Comparison of ENCODE assay signal across 8 cellular contexts in genomic region chr3:49411968-49412631, GRCh38. TPM values are rescaled to one million over a fixed set of nuclear protein-coding genes. Genes with fewer than 3 reads are reported as not detected.
DNase-seq lines count a peak whose midpoint lies in the region; ATAC-seq, FAIRE-seq and TF ChIP-seq lines count a peak whose summit lies in the region.

TSS of gene RHOA (minus strand) at chr3:49411976. CDS start at chr3:49375589, 36,387 bp downstream.
TSS of gene TCTA (plus strand) at chr3:49412423. CDS start at chr3:49412427, 4 bp downstream.

- peak within 1 kb of the TSS; percentile 81 to 93 (median 90) for H3K4me3 ChIP-seq in HepG2 (replicated peaks in 1 of 3; ENCODE audit: insufficient read depth in 1 of 3, low read depth in 2 of 3, low read length in 3 of 3)

- TF ChIP-seq EP300 in HepG2 (IDR thresholded peaks at IDR 0.05; ENCODE audit: low read depth in 2 of 2, low read length in 2 of 2) (no peak; a peak in 1 of 4 replicates), HepG2 (CRISPR knock-in tag; IDR thresholded peaks at IDR 0.05; ENCODE audit: borderline replicate concordance) (peak; percentile 34; the same call in 1 of the 2 replicates)

- peak; percentile 30; the same call in 1 of the 2 replicates for TF ChIP-seq RAD21 in HepG2 (CRISPR knock-in tag; IDR thresholded peaks at IDR 0.05)

- H2AFZ ChIP-seq in HepG2 (ENCODE audit: low read length), result no peak within 1 kb of the TSS

- H3K4me1 Mint-ChIP-seq in CD14-positive monocyte, result peaks cover 69% of the 10 kb centered on the region

- no peaks in the 10 kb centered on the region for H3K9me3 ChIP-seq in HepG2 (ENCODE audit: low read length)

- intact Hi-C loops in CD14-positive monocyte (cut with micrococcal nuclease) (loop anchor here (2.0 to 10.0 kb wide), 5 partner anchors 17 to 75 kb away; partner anchors contain the start of genes GPX1 (in 1 of the 2) and NICN1 (in 1 of the 2)), HepG2 (cut with micrococcal nuclease; ENCODE audit: unreplicated experiment) (loop anchor here (1.0 to 5.0 kb wide), 4 partner anchors 37 to 320 kb away; partner anchors contain the start of genes GPX1, QRICH1 and USP4)

- no peaks in the 10 kb centered on the region; a peak in 1 of 5 replicates for H3K27me3 ChIP-seq in HepG2 (ENCODE audit: control insufficient read depth in 1 of 2, insufficient read depth in 2 of 2, low read length in 2 of 2)

- H3K4me3 Mint-ChIP-seq in CD14-positive monocyte, result peak within 1 kb of the TSS; percentile 87 to 93

- TSS peak; percentile 76 for BruUV-seq in HepG2 (replicated peaks; lab: Mats Ljungman, UMichigan)

- peak within 1 kb of the TSS; percentile 91 for H3K27ac ChIP-seq in HepG2 (ENCODE audit: extremely low read length, insufficient read depth, low read length)

- CTCF ChIA-PET in HepG2 (lab: Yijun Ruan, JAX; ENCODE audit: low intra/inter-chr PET ratio, low total read pairs), result no interaction called here

- peak within 1 kb of the TSS; percentile 91 to 96 (median 95) for H3K27ac Mint-ChIP-seq in CD14-positive monocyte

- peaks cover 12 to 23% of the 10 kb centered on the region in 2 donors for H3K36me3 Mint-ChIP-seq in CD14-positive monocyte

- peaks cover 32% of the 10 kb centered on the region for H4K20me1 ChIP-seq in HepG2 (ENCODE audit: insufficient read depth, low read length)

- in situ Hi-C loops in HepG2 (cut with HindIII; ENCODE audit: extremely low pct_ligation_motif_present, low pct_unique_long_range_greater_than_20kb), result no loop called here

- WGBS in HepG2 (ENCODE audit: low lambda C conversion rate), result 0% methylated on average over 3 of the region's 62 CpGs

- H3K4me2 ChIP-seq in HepG2 (ENCODE audit: low read depth, low read length), result peak within 1 kb of the TSS; percentile 98

- H3K9ac ChIP-seq in HepG2 (ENCODE audit: insufficient read depth, low read depth, low read length), result peak within 1 kb of the TSS; percentile 98

- peak; percentile 100 for DNase-seq in CD14-positive monocyte (ENCODE audit: low spot score)
- DNase-seq in NCI-H82 (lab: John Stamatoyannopoulos, UW), result peak; percentile 100
- peak; percentile 98 to 99 for DNase-seq in activated CD4-positive, alpha-beta T cell treated with anti-CD3 and anti-CD28 coated beads, Interleukin-2, amount 50 U/mL, for 48 hours
- DNase-seq in dermis microvascular lymphatic vessel endothelial cell (ENCODE audit: low read depth in 2 of 2), result peak; percentile 100
- DNase-seq in HepG2 (ENCODE audit: low spot score), result peak; percentile 99
- peak; percentile 99 for DNase-seq in stimulated activated CD4-positive, alpha-beta T cell treated with anti-CD3 and anti-CD28 coated beads, Interleukin-4, amount 100 ng/mL, for 1 hour

- H3K27me3 Mint-ChIP-seq in CD14-positive monocyte (ENCODE audit: low read depth in 3 of 3), result no peaks in the 10 kb centered on the region

- TF ChIP-seq POLR2A in HepG2 (IDR thresholded peaks at IDR 0.05; ENCODE audit: insufficient read depth in 1 of 2, low read depth in 2 of 2, low read length in 2 of 2), result peak; percentile 96 to 99

- ATAC-seq in GM19397 (IDR thresholded peaks at IDR 0.05; ENCODE audit: unreplicated experiment) (peak; percentile 80), HG03571 (IDR thresholded peaks at IDR 0.05; ENCODE audit: unreplicated experiment) (peak; percentile 62), HepG2 (peak; percentile 90)

- H3K79me2 ChIP-seq in HepG2 (ENCODE audit: insufficient read depth, low read length), result peaks cover 59% of the 10 kb centered on the region

- peaks cover 0 to 2% (median 0%) of the 10 kb centered on the region in 7 donors for H3K9me3 Mint-ChIP-seq in CD14-positive monocyte

- POLR2A ChIA-PET in HepG2 (lab: Yijun Ruan, JAX), result interaction anchor here (0.6 to 2.9 kb wide), 24 partner anchors 8 to 515 kb away, joined by 3 to 48 read pairs (median 4); partner anchors contain the start of genes AMT, BSN, DAG1 and GPX1

- H3K36me3 ChIP-seq in HepG2 (replicated peaks in 1 of 2; ENCODE audit: control insufficient read depth in 1 of 2, insufficient read depth in 2 of 2, low read length in 2 of 2), result peaks cover 0 to 6% of the 10 kb centered on the region in 2 experiments; a peak in 2 of 5 replicates

- TF ChIP-seq CTCF in CD14-positive monocyte (IDR thresholded peaks at IDR 0.05) (no peak), HepG2 (CRISPR knock-in tag; IDR thresholded peaks at IDR 0.05) (peak; percentile 32; the same call in 1 of the 2 replicates)

- peaks cover 47% of the 10 kb centered on the region for H3K4me1 ChIP-seq in HepG2 (ENCODE audit: insufficient read depth, low read length)

- FAIRE-seq in HepG2 (lab: Jason Lieb, UNC), result peak; percentile 90

TF ChIP-seq in HepG2, 621 proteins besides CTCF, POLR2A, EP300 and RAD21 (continues in another document):
- TF ChIP-seq TFAP4 (IDR thresholded peaks at IDR 0.05; ENCODE audit: borderline replicate concordance, low read depth) (no peak), FOSL1 (CRISPR knock-in tag; IDR thresholded peaks at IDR 0.05; ENCODE audit: borderline replicate concordance) (no peak), ZNF619 (CRISPR knock-in tag; IDR thresholded peaks at IDR 0.05) (peak; percentile 41; the same call in 1 of the 2 replicates), ISL2 (CRISPR knock-in tag; IDR thresholded peaks at IDR 0.05) (peak; percentile 31; the same call in 1 of the 2 replicates), NFATC3 (CRISPR knock-in tag; IDR thresholded peaks at IDR 0.05) (peak; percentile 69; the same call in 1 of the 2 replicates)

RNA-seq across cellular contexts. Expression of gene RHOA, which starts in this region (rescaled TPM):
- 1,000 to 10,000 TPM; 1,179 to 1,306 TPM for polyA plus RNA-seq in CD14-positive monocyte
- total RNA-seq in dermis microvascular lymphatic vessel endothelial cell, result 572 and 586 TPM in 2 replicates
- total RNA-seq in HepG2 (2016; rRNA removed; fragmentation: Illumina TruSeq; extraction: Trizol), result 177 and 258 TPM in 2 replicates
- total RNA-seq in HepG2 (2016; cell fraction: cytosol; rRNA removed; fragmentation: Illumina TruSeq; extraction: Trizol; ENCODE audit: low read depth), result 50.5 and 58.1 TPM in 2 replicates
- 183 and 252 TPM in 2 replicates for total RNA-seq in HepG2 (2016; cell fraction: insoluble cytoplasmic fraction; rRNA removed; fragmentation: Illumina TruSeq; extraction: Trizol)
- 129 and 135 TPM in 2 replicates for total RNA-seq in HepG2 (2016; cell fraction: membrane; rRNA removed; fragmentation: Illumina TruSeq; extraction: Trizol)
- 83.6 and 89.9 TPM in 2 replicates for total RNA-seq in HepG2 (2016; cell fraction: nucleus; rRNA removed; fragmentation: Illumina TruSeq; extraction: Trizol)
- polyA plus RNA-seq in HepG2 (2011; rRNA removed), result 117 and 131 TPM in 2 replicates
- polyA plus RNA-seq in HepG2 (2011; cell fraction: cytosol; rRNA removed), result 162 and 178 TPM in 2 replicates
- polyA plus RNA-seq in HepG2 (2011; cell fraction: nucleus; rRNA removed), result 76.7 and 78.5 TPM in 2 replicates
- 241 and 267 TPM in 2 replicates for polyA plus RNA-seq in HepG2 (2012)
- 79.3 and 88.5 TPM in 2 replicates for polyA plus RNA-seq in HepG2 (2016; cell fraction: cytosol; fragmentation: Illumina TruSeq; extraction: Trizol; ENCODE audit: low read depth)
- 399 and 414 TPM in 2 replicates for polyA plus RNA-seq in HepG2 (2016; cell fraction: insoluble cytoplasmic fraction; fragmentation: Illumina TruSeq; extraction: Trizol; ENCODE audit: low read depth)
- 155 and 170 TPM in 2 replicates for polyA plus RNA-seq in HepG2 (2016; cell fraction: membrane; fragmentation: Illumina TruSeq; extraction: Trizol; ENCODE audit: low read depth)
- 173 and 175 TPM in 2 replicates for polyA plus RNA-seq in HepG2 (2016; cell fraction: nucleus; fragmentation: Illumina TruSeq; extraction: Trizol; ENCODE audit: insufficient read depth, low read depth)
- polyA minus RNA-seq in HepG2 (2011; rRNA and poly(A)+ RNA removed; ENCODE audit: low replicate concordance), result 235 and 368 TPM in 2 replicates
- polyA minus RNA-seq in HepG2 (2011; cell fraction: cytosol; rRNA and poly(A)+ RNA removed), result 201 and 223 TPM in 2 replicates
- polyA minus RNA-seq in HepG2 (2011; cell fraction: nucleus; rRNA and poly(A)+ RNA removed), result 42.7 and 56.9 TPM in 2 replicates

RNA-seq across cellular contexts. Expression of gene TCTA, which starts in this region (rescaled TPM):
- 10 to 100 TPM; 22.4 to 26.7 TPM for polyA plus RNA-seq in CD14-positive monocyte
- total RNA-seq in dermis microvascular lymphatic vessel endothelial cell, result 13.1 and 22.6 TPM in 2 replicates
- 6.7 and 8.3 TPM in 2 replicates for total RNA-seq in HepG2 (2016; rRNA removed; fragmentation: Illumina TruSeq; extraction: Trizol)
- total RNA-seq in HepG2 (2016; cell fraction: cytosol; rRNA removed; fragmentation: Illumina TruSeq; extraction: Trizol; ENCODE audit: low read depth), result 3.9 and 5.0 TPM in 2 replicates
- 7.2 and 7.8 TPM in 2 replicates for total RNA-seq in HepG2 (2016; cell fraction: insoluble cytoplasmic fraction; rRNA removed; fragmentation: Illumina TruSeq; extraction: Trizol)
- total RNA-seq in HepG2 (2016; cell fraction: membrane; rRNA removed; fragmentation: Illumina TruSeq; extraction: Trizol), result 10.0 and 10.7 TPM in 2 replicates
- total RNA-seq in HepG2 (2016; cell fraction: nucleus; rRNA removed; fragmentation: Illumina TruSeq; extraction: Trizol), result 5.5 and 6.8 TPM in 2 replicates
- polyA plus RNA-seq in HepG2 (2011; rRNA removed), result 13.2 and 14.0 TPM in 2 replicates
- 11.5 and 14.0 TPM in 2 replicates for polyA plus RNA-seq in HepG2 (2011; cell fraction: cytosol; rRNA removed)
- polyA plus RNA-seq in HepG2 (2011; cell fraction: nucleus; rRNA removed), result 8.3 and 12.0 TPM in 2 replicates
- 6.6 and 7.1 TPM in 2 replicates for polyA plus RNA-seq in HepG2 (2012)
- 6.2 and 6.7 TPM in 2 replicates for polyA plus RNA-seq in HepG2 (2016; cell fraction: cytosol; fragmentation: Illumina TruSeq; extraction: Trizol; ENCODE audit: low read depth)
- polyA plus RNA-seq in HepG2 (2016; cell fraction: insoluble cytoplasmic fraction; fragmentation: Illumina TruSeq; extraction: Trizol; ENCODE audit: low read depth), result 10.5 and 11.0 TPM in 2 replicates
- 11.6 and 12.6 TPM in 2 replicates for polyA plus RNA-seq in HepG2 (2016; cell fraction: membrane; fragmentation: Illumina TruSeq; extraction: Trizol; ENCODE audit: low read depth)
- 15.5 and 16.4 TPM in 2 replicates for polyA plus RNA-seq in HepG2 (2016; cell fraction: nucleus; fragmentation: Illumina TruSeq; extraction: Trizol; ENCODE audit: insufficient read depth, low read depth)
- polyA minus RNA-seq in HepG2 (2011; rRNA and poly(A)+ RNA removed; ENCODE audit: low replicate concordance), result 21.6 and 54.5 TPM in 2 replicates
- polyA minus RNA-seq in HepG2 (2011; cell fraction: cytosol; rRNA and poly(A)+ RNA removed), result 3.4 and 4.5 TPM in 2 replicates
- 11.6 and 15.8 TPM in 2 replicates for polyA minus RNA-seq in HepG2 (2011; cell fraction: nucleus; rRNA and poly(A)+ RNA removed)

Comparison
In these comparisons a context has a peak if more than half of its experiments do, and no peak if none do; other contexts are left out.
1. Peak in every context shown above with its lines: DNase-seq, ATAC-seq, H3K4me3 ChIP-seq and H3K27ac ChIP-seq.